In genomic region chr21:6500681-6501080, GRCh38 we compare ENCODE assay signal across 7 cellular contexts.
DNase-seq lines count a peak whose midpoint lies in the region; ATAC-seq, FAIRE-seq and TF ChIP-seq lines count a peak whose summit lies in the region.
"Not testable (repeated sequence)": the region's sequence is repeated elsewhere in the genome, so short reads cannot be mapped to it uniquely, and the experiment has no call there.

No MANE protein-coding gene starts in this region.

- not testable (repeated sequence) for BruUV-seq in HepG2 (replicated peaks; lab: Mats Ljungman, UMichigan)

- not testable (repeated sequence) for TF ChIP-seq CTCF in activated CD8-positive, alpha-beta T cell treated with anti-CD3 and anti-CD28 coated beads for 36 hours (IDR thresholded peaks at IDR 0.05); HepG2 (CRISPR knock-in tag; IDR thresholded peaks at IDR 0.05)

- not testable (repeated sequence) for H3K4me1 ChIP-seq in HepG2 (ENCODE audit: insufficient read depth, low read length)

- CTCF ChIA-PET in activated CD8-positive, alpha-beta T cell treated with anti-CD3 and anti-CD28 coated beads for 36 hours (lab: Charles Lee); HepG2 (lab: Yijun Ruan, JAX; ENCODE audit: low intra/inter-chr PET ratio, low total read pairs): not testable (repeated sequence)

- H3K9ac ChIP-seq in HepG2 (ENCODE audit: insufficient read depth, low read depth, low read length), result not testable (repeated sequence)

- not testable (repeated sequence) for H2AFZ ChIP-seq in HepG2 (ENCODE audit: low read length)

- not testable (repeated sequence) for H3K4me3 ChIP-seq in HepG2 (replicated peaks in 1 of 3; ENCODE audit: insufficient read depth in 1 of 3, low read depth in 2 of 3, low read length in 3 of 3)

- not testable (repeated sequence) for H3K4me1 Mint-ChIP-seq in activated CD8-positive, alpha-beta T cell treated with anti-CD3 and anti-CD28 coated beads for 36 hours (ENCODE audit: low read depth); stimulated activated naive CD8-positive, alpha-beta T cell treated with anti-CD3 and anti-CD28 coated beads, Interleukin-15, amount 100 ng/mL, for 72 hours

- intact Hi-C loops in activated CD8-positive, alpha-beta T cell treated with anti-CD3 and anti-CD28 coated beads for 36 hours (cut with micrococcal nuclease); HepG2 (cut with micrococcal nuclease; ENCODE audit: unreplicated experiment): not testable (repeated sequence)

- TF ChIP-seq RAD21 in HepG2 (CRISPR knock-in tag; IDR thresholded peaks at IDR 0.05), result not testable (repeated sequence)

- not testable (repeated sequence) for H3K4me2 ChIP-seq in HepG2 (ENCODE audit: low read depth, low read length)

- not testable (repeated sequence) for H3K27me3 Mint-ChIP-seq in activated CD8-positive, alpha-beta T cell treated with anti-CD3 and anti-CD28 coated beads for 36 hours; stimulated activated naive CD8-positive, alpha-beta T cell treated with anti-CD3 and anti-CD28 coated beads, Interleukin-15, amount 100 ng/mL, for 72 hours

- TF ChIP-seq EP300 in HepG2 (IDR thresholded peaks at IDR 0.05; ENCODE audit: low read depth in 2 of 2, low read length in 2 of 2); HepG2 (CRISPR knock-in tag; IDR thresholded peaks at IDR 0.05; ENCODE audit: borderline replicate concordance): not testable (repeated sequence)

- not testable (repeated sequence) for H3K79me2 ChIP-seq in HepG2 (ENCODE audit: insufficient read depth, low read length)

- POLR2A ChIA-PET in activated CD8-positive, alpha-beta T cell treated with anti-CD3 and anti-CD28 coated beads for 36 hours (lab: Charles Lee); HepG2 (lab: Yijun Ruan, JAX): not testable (repeated sequence)

- H3K36me3 Mint-ChIP-seq in activated CD8-positive, alpha-beta T cell treated with anti-CD3 and anti-CD28 coated beads for 36 hours (ENCODE audit: low read depth); activated naive CD4-positive, alpha-beta T cell treated with anti-CD3 and anti-CD28 coated beads, Interleukin-2, amount 50 U/mL, for 72 hours: not testable (repeated sequence)

- H4K20me1 ChIP-seq in HepG2 (ENCODE audit: insufficient read depth, low read length), result not testable (repeated sequence)

- H3K36me3 ChIP-seq in HepG2 (replicated peaks in 1 of 2; ENCODE audit: control insufficient read depth in 1 of 2, insufficient read depth in 2 of 2, low read length in 2 of 2), result not testable (repeated sequence)

- FAIRE-seq in HepG2 (lab: Jason Lieb, UNC), result not testable (repeated sequence)

- not testable (repeated sequence) for H3K27me3 ChIP-seq in HepG2 (ENCODE audit: control insufficient read depth in 1 of 2, insufficient read depth in 2 of 2, low read length in 2 of 2)

- DNase-seq in activated CD8-positive, alpha-beta T cell treated with anti-CD3 and anti-CD28 coated beads for 36 hours; activated naive CD4-positive, alpha-beta T cell treated with anti-CD3 and anti-CD28 coated beads, Interleukin-2, amount 50 U/mL, for 72 hours (ENCODE audit: low spot score in 2 of 2); HepG2 (ENCODE audit: low spot score); stimulated activated naive CD8-positive, alpha-beta T cell treated with anti-CD3 and anti-CD28 coated beads, Interleukin-15, amount 100 ng/mL, for 72 hours: not testable (repeated sequence)

- not testable (repeated sequence) for H3K4me3 Mint-ChIP-seq in activated CD8-positive, alpha-beta T cell treated with anti-CD3 and anti-CD28 coated beads for 36 hours; stimulated activated naive CD8-positive, alpha-beta T cell treated with anti-CD3 and anti-CD28 coated beads, Interleukin-15, amount 100 ng/mL, for 72 hours

- H3K27ac Mint-ChIP-seq in activated CD8-positive, alpha-beta T cell treated with anti-CD3 and anti-CD28 coated beads for 36 hours; activated naive CD4-positive, alpha-beta T cell treated with anti-CD3 and anti-CD28 coated beads, Interleukin-2, amount 50 U/mL, for 72 hours; stimulated activated naive CD8-positive, alpha-beta T cell treated with anti-CD3 and anti-CD28 coated beads, Interleukin-15, amount 100 ng/mL, for 72 hours: not testable (repeated sequence)

- H3K9me3 Mint-ChIP-seq in activated CD8-positive, alpha-beta T cell treated with anti-CD3 and anti-CD28 coated beads for 36 hours; activated naive CD4-positive, alpha-beta T cell treated with anti-CD3 and anti-CD28 coated beads, Interleukin-2, amount 50 U/mL, for 72 hours; stimulated activated naive CD8-positive, alpha-beta T cell treated with anti-CD3 and anti-CD28 coated beads, Interleukin-15, amount 100 ng/mL, for 72 hours: not testable (repeated sequence)

- peak; percentile 45 for ATAC-seq in GM18502 (IDR thresholded peaks at IDR 0.05; ENCODE audit: poor library complexity, unreplicated experiment)
- peak; percentile 42 for ATAC-seq in GM21723 (IDR thresholded peaks at IDR 0.05; ENCODE audit: unreplicated experiment)
- peak; percentile 50 for ATAC-seq in HG03354 (IDR thresholded peaks at IDR 0.05; ENCODE audit: poor library complexity, severe bottlenecking, unreplicated experiment)
- ATAC-seq in activated CD8-positive, alpha-beta T cell treated with anti-CD3 and anti-CD28 coated beads for 36 hours, result peak; percentile 45
- peak; percentile 46 to 55 for ATAC-seq in activated naive CD4-positive, alpha-beta T cell treated with anti-CD3 and anti-CD28 coated beads, Interleukin-2, amount 50 U/mL, for 72 hours
- peak; percentile 61 for ATAC-seq in HepG2
- peak; percentile 41 for ATAC-seq in stimulated activated naive CD8-positive, alpha-beta T cell treated with anti-CD3 and anti-CD28 coated beads, Interleukin-15, amount 100 ng/mL, for 72 hours

- not testable (repeated sequence) for TF ChIP-seq POLR2A in HepG2 (IDR thresholded peaks at IDR 0.05; ENCODE audit: insufficient read depth in 1 of 2, low read depth in 2 of 2, low read length in 2 of 2)

- H3K9me3 ChIP-seq in HepG2 (ENCODE audit: low read length), result not testable (repeated sequence)

- WGBS in HepG2 (ENCODE audit: low lambda C conversion rate), result no CpG with 5 or more reads among the region's 7 CpGs

- not testable (repeated sequence) for H3K27ac ChIP-seq in HepG2 (ENCODE audit: extremely low read length, insufficient read depth, low read length)

- in situ Hi-C loops in HepG2 (cut with HindIII; ENCODE audit: extremely low pct_ligation_motif_present, low pct_unique_long_range_greater_than_20kb), result not testable (repeated sequence)
